ENCODE assay signal across 8 cellular contexts in genomic region chrX:45758319-45758718, GRCh38.
A peak's percentile ranks its signal among the peaks of the same experiment; 100 is the strongest.
DNase-seq lines count a peak whose midpoint lies in the region; ATAC-seq and TF ChIP-seq lines count a peak whose summit lies in the region.

No MANE protein-coding gene starts in this region.

- TF ChIP-seq POLR2A in upper lobe of left lung (IDR thresholded peaks at IDR 0.05) = no peak

- H3K27ac ChIP-seq in upper lobe of left lung (peak overlapping the region; percentile 56 to 79 (median 66)), psoas muscle (no peak overlapping the region)

- peak overlapping the region; percentile 85 to 93 (median 89) for H3K4me3 Mint-ChIP-seq in immature natural killer cell

- intact Hi-C loops in psoas muscle (cut with DNase I) = loop anchor here in 1 of 2 donors (10.0 kb wide), 1 partner anchor 574 kb away; no protein-coding TSS in a partner anchor

- no peaks in the 10 kb centered on the region for H3K27me3 ChIP-seq in upper lobe of left lung
- no peaks in the 10 kb centered on the region for H3K27me3 ChIP-seq in psoas muscle (ENCODE audit: insufficient read depth in 3 of 3, low read length in 2 of 3)

- H3K27ac Mint-ChIP-seq in immature natural killer cell = peak overlapping the region; percentile 91 to 99 (median 96)

- ATAC-seq in GM19328 (IDR thresholded peaks at IDR 0.05; ENCODE audit: unreplicated experiment) (peak; percentile 32), upper lobe of left lung (ENCODE audit: low FRiP score in 2 of 2) (peak in 1 of 2 donors; percentile 65), psoas muscle (no peak)

- no peaks in the 10 kb centered on the region for H3K36me3 ChIP-seq in upper lobe of left lung
- no peaks in the 10 kb centered on the region for H3K36me3 ChIP-seq in psoas muscle (ENCODE audit: insufficient read depth in 1 of 2, low read depth in 1 of 2)

- H3K9me3 Mint-ChIP-seq in immature natural killer cell = no peaks in the 10 kb centered on the region

- DNase-seq in AG20443 (ENCODE audit: low spot score) = peak; percentile 25
- DNase-seq in Jurkat, Clone E6-1 (ENCODE audit: low read depth, low spot score) = peak; percentile 72
- peak; percentile 43 to 50 for DNase-seq in activated CD4-positive, alpha-beta T cell treated with anti-CD3 and anti-CD28 coated beads, Interleukin-2, amount 50 U/mL, for 48 hours
- peak; percentile 59 to 65 (median 61) for DNase-seq in immature natural killer cell
- peak in 1 of 2 donors; percentile 39 for DNase-seq in upper lobe of left lung
- no peak for DNase-seq in SHP77 (lab: John Stamatoyannopoulos, UW)
- DNase-seq in psoas muscle = no peak

- H3K36me3 Mint-ChIP-seq in immature natural killer cell = peaks cover 0 to 7% (median 7%) of the 10 kb centered on the region in 3 donors

- peaks cover 64 to 78% of the 10 kb centered on the region in 2 donors for H3K4me1 Mint-ChIP-seq in immature natural killer cell

- no peak overlapping the region for H3K4me3 ChIP-seq in Jurkat, Clone E6-1 (ENCODE audit: low read length)
- no peak overlapping the region for H3K4me3 ChIP-seq in upper lobe of left lung
- H3K4me3 ChIP-seq in psoas muscle = no peak overlapping the region

- H3K27me3 Mint-ChIP-seq in immature natural killer cell (ENCODE audit: low read depth in 3 of 3) = peaks cover 4 to 7% (median 6%) of the 10 kb centered on the region in 3 donors

- TF ChIP-seq CTCF in upper lobe of left lung (IDR thresholded peaks at IDR 0.05) (no peak), psoas muscle (IDR thresholded peaks at IDR 0.05) (no peak)

- 56 to 74% methylated on average over 7 of the region's 7 CpGs for WGBS in upper lobe of left lung, 2 donors
- 70 to 79% (median 72%) methylated on average over 7 of the region's 7 CpGs for WGBS in psoas muscle, 3 donors

- peaks cover 11 to 60% (median 25%) of the 10 kb centered on the region in 4 donors for H3K4me1 ChIP-seq in upper lobe of left lung
- H3K4me1 ChIP-seq in psoas muscle = no peaks in the 10 kb centered on the region

- no peak for TF ChIP-seq EP300 in upper lobe of left lung (IDR thresholded peaks at IDR 0.05)

- H3K9me3 ChIP-seq in upper lobe of left lung (no peaks in the 10 kb centered on the region), psoas muscle (no peaks in the 10 kb centered on the region)

Comparison
In these comparisons a context has a peak if more than half of its experiments do, and no peak if none do; other contexts are left out.
1. DNase-seq: peak in AG20443 (single experiment), Jurkat, Clone E6-1 (single experiment), activated CD4-positive, alpha-beta T cell treated with anti-CD3 and anti-CD28 coated beads, Interleukin-2, amount 50 U/mL, for 48 hours (2 of 2) and immature natural killer cell (3 of 3); none in SHP77 (0 of 2) and psoas muscle (0 of 2).